In the genomic region with DNA sequence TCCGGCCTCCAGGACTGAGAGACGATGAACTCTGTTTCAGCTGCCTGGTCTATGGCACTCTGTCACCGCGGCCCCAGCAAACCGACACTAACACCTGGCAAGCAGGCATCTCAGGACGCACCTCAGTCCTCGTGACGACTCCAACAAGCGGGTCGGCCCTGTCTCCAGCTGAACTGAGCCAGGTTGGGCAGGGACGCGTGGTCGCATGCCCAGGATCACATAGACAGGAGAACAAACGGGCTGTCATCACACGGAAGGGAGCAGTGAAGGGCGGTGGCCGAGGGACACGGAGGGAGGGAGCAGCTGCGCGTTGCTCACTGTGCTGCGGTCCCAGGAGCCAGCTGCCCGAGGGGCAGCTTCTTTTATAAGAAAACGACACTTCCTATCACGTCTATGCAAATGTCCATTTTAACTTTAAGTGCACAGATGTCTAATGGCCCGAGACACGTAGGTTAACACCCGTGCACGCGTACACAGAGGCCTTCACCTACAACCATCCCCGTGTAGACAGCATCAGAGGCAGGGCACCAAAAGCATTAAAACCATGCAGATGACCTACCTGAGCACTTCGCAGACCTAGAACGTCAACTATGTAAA, we compare ENCODE assay signal across 16 cellular contexts. TPM values are rescaled to one million over a fixed set of nuclear protein-coding genes. Genes with fewer than 3 reads are reported as not detected.
DNase-seq lines count a peak whose midpoint lies in the region; ATAC-seq, FAIRE-seq and TF ChIP-seq lines count a peak whose summit lies in the region.
"Had no signal": no experiment of that assay in that cellular context is flagged by ENCODE, and none has a peak within 500 bp of the region (broad histone marks: within the 10 kb centered on the region; RNA-seq: fewer than 3 reads in every experiment).

No MANE protein-coding gene starts in this region.

- no peaks in the 10 kb centered on the region for H3K9me3 ChIP-seq in HepG2 (ENCODE audit: low read length)
- no peaks in the 10 kb centered on the region for H3K9me3 ChIP-seq in right lobe of liver
- no peaks in the 10 kb centered on the region for H3K9me3 ChIP-seq in tibial artery
- H3K9me3 ChIP-seq: sigmoid colon had no signal

- DNase-seq in HepG2 (ENCODE audit: low spot score) = no peak
- no peak for DNase-seq in right lobe of liver
- no peak for DNase-seq in naive B cell
- no peak for DNase-seq in ecto neural progenitor cell (ENCODE audit: low spot score)
- no peak for DNase-seq in stimulated activated naive B cell treated with anti-CD40 and anti-IgM and Interleukin-4, amounts not matched to agents 10 μg/mL and 1 μg/mL and 100 μg/mL, for 72 hours
- DNase-seq in medulla oblongata (ENCODE audit: extremely low spot score) = no peak
- DNase-seq in tibial artery = no peak
- DNase-seq: activated naive CD8-positive, alpha-beta T cell treated with anti-CD3 and anti-CD28 coated beads, Interleukin-2, amount 10 ng/mL, durations not matched to agents 7 days and 5 days; NCI-H2029 treated with DMSO at 0.1 percent for 48 hours; NCI-H82; nephron progenitor cell; SHP77 treated with DMSO at 0.1 percent for 48 hours; sigmoid colon had no signal

- in situ Hi-C loops in HepG2 (cut with HindIII; ENCODE audit: extremely low pct_ligation_motif_present, low pct_unique_long_range_greater_than_20kb) = no loop called here

- no peaks in the 10 kb centered on the region for H3K9me3 Mint-ChIP-seq in naive B cell
- no peaks in the 10 kb centered on the region for H3K9me3 Mint-ChIP-seq in stimulated activated naive B cell treated with anti-CD40 and anti-IgM and Interleukin-4, amounts not matched to agents 10 μg/mL and 1 μg/mL and 100 μg/mL, for 72 hours
- H3K9me3 Mint-ChIP-seq: activated naive CD8-positive, alpha-beta T cell treated with anti-CD3 and anti-CD28 coated beads, Interleukin-2, amount 10 ng/mL, durations not matched to agents 7 days and 5 days; nephron progenitor cell had no signal

- TF ChIP-seq POLR2A in HepG2 (IDR thresholded peaks at IDR 0.05; ENCODE audit: insufficient read depth in 1 of 2, low read depth in 2 of 2, low read length in 2 of 2) = no peak
- no peak for TF ChIP-seq POLR2A in right lobe of liver (IDR thresholded peaks at IDR 0.05)

- peaks cover 18% of the 10 kb centered on the region for H4K20me1 ChIP-seq in HepG2 (ENCODE audit: insufficient read depth, low read length)

- H3K9ac ChIP-seq in HepG2 (ENCODE audit: insufficient read depth, low read depth, low read length) = no peak overlapping the region

- peak overlapping the region in 1 of 8 donors; percentile 22 for H3K4me3 Mint-ChIP-seq in naive B cell
- H3K4me3 Mint-ChIP-seq in stimulated activated naive B cell treated with anti-CD40 and anti-IgM and Interleukin-4, amounts not matched to agents 10 μg/mL and 1 μg/mL and 100 μg/mL, for 72 hours = no peak overlapping the region
- H3K4me3 Mint-ChIP-seq: activated naive CD8-positive, alpha-beta T cell treated with anti-CD3 and anti-CD28 coated beads, Interleukin-2, amount 10 ng/mL, durations not matched to agents 7 days and 5 days; nephron progenitor cell had no signal

- H3K27ac Mint-ChIP-seq in naive B cell = peak overlapping the region in 4 of 6 donors; percentile 10 to 94 (median 76)
- no peak overlapping the region for H3K27ac Mint-ChIP-seq in stimulated activated naive B cell treated with anti-CD40 and anti-IgM and Interleukin-4, amounts not matched to agents 10 μg/mL and 1 μg/mL and 100 μg/mL, for 72 hours
- H3K27ac Mint-ChIP-seq: activated naive CD8-positive, alpha-beta T cell treated with anti-CD3 and anti-CD28 coated beads, Interleukin-2, amount 10 ng/mL, durations not matched to agents 7 days and 5 days; nephron progenitor cell had no signal

- 96% methylated on average over 21 of the region's 32 CpGs for WGBS in HepG2 (ENCODE audit: low lambda C conversion rate)
- WGBS in right lobe of liver (ENCODE audit: insufficient coverage, low coverage, low lambda C conversion rate, missing lambda C conversion rate) = 94% methylated on average over 19 of the region's 32 CpGs

- H3K27me3 Mint-ChIP-seq in naive B cell = no peaks in the 10 kb centered on the region
- H3K27me3 Mint-ChIP-seq in stimulated activated naive B cell treated with anti-CD40 and anti-IgM and Interleukin-4, amounts not matched to agents 10 μg/mL and 1 μg/mL and 100 μg/mL, for 72 hours = no peaks in the 10 kb centered on the region
- H3K27me3 Mint-ChIP-seq: activated naive CD8-positive, alpha-beta T cell treated with anti-CD3 and anti-CD28 coated beads, Interleukin-2, amount 10 ng/mL, durations not matched to agents 7 days and 5 days had no signal

- TF ChIP-seq CTCF in HepG2 (CRISPR knock-in tag; IDR thresholded peaks at IDR 0.05) (no peak), right lobe of liver (IDR thresholded peaks at IDR 0.05) (no peak), tibial artery (IDR thresholded peaks at IDR 0.05) (no peak)

- H3K79me2 ChIP-seq in HepG2 (ENCODE audit: insufficient read depth, low read length) = peaks cover 83% of the 10 kb centered on the region

- POLR2A ChIA-PET in HepG2 (lab: Yijun Ruan, JAX) = no interaction called here

- FAIRE-seq in HepG2 (lab: Jason Lieb, UNC) = no peak
- FAIRE-seq: TTC549 had no signal

- no peak overlapping the region for H3K4me2 ChIP-seq in HepG2 (ENCODE audit: low read depth, low read length)

- H3K36me3 ChIP-seq in HepG2 (replicated peaks in 1 of 2; ENCODE audit: control insufficient read depth in 1 of 2, insufficient read depth in 2 of 2, low read length in 2 of 2) (peaks cover 4 to 14% of the 10 kb centered on the region in 2 experiments; a peak in 4 of 5 replicates), right lobe of liver (no peaks in the 10 kb centered on the region), tibial artery (peaks cover 0 to 26% (median 4%) of the 10 kb centered on the region in 3 donors)
- H3K36me3 ChIP-seq: sigmoid colon had no signal

- H3K4me3 ChIP-seq in HepG2 (replicated peaks in 1 of 3; ENCODE audit: insufficient read depth in 1 of 3, low read depth in 2 of 3, low read length in 3 of 3) (no peak overlapping the region), right lobe of liver (no peak overlapping the region), tibial artery (no peak overlapping the region)
- H3K4me3 ChIP-seq: sigmoid colon had no signal

- H3K27ac ChIP-seq in HepG2 (ENCODE audit: extremely low read length, insufficient read depth, low read length) (no peak overlapping the region), right lobe of liver (no peak overlapping the region), cingulate gyrus (ENCODE audit: low read depth, low read length) (peak overlapping the region; percentile 67), tibial artery (no peak overlapping the region)

- peaks cover 31% of the 10 kb centered on the region for H3K4me1 ChIP-seq in HepG2 (ENCODE audit: insufficient read depth, low read length)
- peaks cover 0 to 21% (median 8%) of the 10 kb centered on the region in 4 donors for H3K4me1 ChIP-seq in right lobe of liver
- peaks cover 0 to 29% (median 8%) of the 10 kb centered on the region in 4 donors for H3K4me1 ChIP-seq in tibial artery

- no peaks in the 10 kb centered on the region for H3K27me3 ChIP-seq in HepG2 (ENCODE audit: control insufficient read depth in 1 of 2, insufficient read depth in 2 of 2, low read length in 2 of 2)
- H3K27me3 ChIP-seq in right lobe of liver = no peaks in the 10 kb centered on the region
- no peaks in the 10 kb centered on the region for H3K27me3 ChIP-seq in tibial artery
- H3K27me3 ChIP-seq: sigmoid colon had no signal

- peaks cover 20 to 41% (median 29%) of the 10 kb centered on the region in 3 donors for H3K4me1 Mint-ChIP-seq in naive B cell
- H3K4me1 Mint-ChIP-seq in stimulated activated naive B cell treated with anti-CD40 and anti-IgM and Interleukin-4, amounts not matched to agents 10 μg/mL and 1 μg/mL and 100 μg/mL, for 72 hours = peaks cover 34 to 62% of the 10 kb centered on the region in 2 donors

- no peak for ATAC-seq in HepG2
- no peak for ATAC-seq in right lobe of liver
- ATAC-seq in naive B cell (ENCODE audit: low read depth in 2 of 2) = peak in 1 of 2 donors; percentile 59
- no peak for ATAC-seq in stimulated activated naive B cell treated with anti-CD40 and anti-IgM and Interleukin-4, amounts not matched to agents 10 μg/mL and 1 μg/mL and 100 μg/mL, for 72 hours (replicated peaks)
- ATAC-seq: HCT116 had no signal

- intact Hi-C loops in HepG2 (cut with micrococcal nuclease; ENCODE audit: unreplicated experiment) (no loop called here), right lobe of liver (cut with DNase I) (no loop called here), tibial artery (cut with DNase I; ENCODE audit: low total_unique reads) (no loop called here)

- TF ChIP-seq EP300 in HepG2 (IDR thresholded peaks at IDR 0.05; ENCODE audit: low read depth in 2 of 2, low read length in 2 of 2) = no peak
- TF ChIP-seq EP300 in HepG2 (CRISPR knock-in tag; IDR thresholded peaks at IDR 0.05; ENCODE audit: borderline replicate concordance) = no peak

- BruUV-seq in HepG2 (replicated peaks; lab: Mats Ljungman, UMichigan) = no TSS peak

- CTCF ChIA-PET in HepG2 (lab: Yijun Ruan, JAX; ENCODE audit: low intra/inter-chr PET ratio, low total read pairs) = no interaction called here

- no peak for TF ChIP-seq RAD21 in HepG2 (CRISPR knock-in tag; IDR thresholded peaks at IDR 0.05)

- H3K36me3 Mint-ChIP-seq in naive B cell = no peaks in the 10 kb centered on the region
- peaks cover 18 to 47% of the 10 kb centered on the region in 2 donors for H3K36me3 Mint-ChIP-seq in stimulated activated naive B cell treated with anti-CD40 and anti-IgM and Interleukin-4, amounts not matched to agents 10 μg/mL and 1 μg/mL and 100 μg/mL, for 72 hours

- no peak overlapping the region for H2AFZ ChIP-seq in HepG2 (ENCODE audit: low read length)

RNA-seq across cellular contexts. Expression of a gene that starts 8.9 kb away (rescaled TPM):
- total RNA-seq in HepG2 (2016; rRNA removed; fragmentation: Illumina TruSeq; extraction: Trizol) = 47.4 and 47.5 TPM in 2 replicates
- 15.4 and 15.7 TPM in 2 replicates for total RNA-seq in HepG2 (2016; cell fraction: cytosol; rRNA removed; fragmentation: Illumina TruSeq; extraction: Trizol; ENCODE audit: low read depth)
- total RNA-seq in HepG2 (2016; cell fraction: insoluble cytoplasmic fraction; rRNA removed; fragmentation: Illumina TruSeq; extraction: Trizol) = 38.4 and 51.3 TPM in 2 replicates
- 36.5 and 39.1 TPM in 2 replicates for total RNA-seq in HepG2 (2016; cell fraction: membrane; rRNA removed; fragmentation: Illumina TruSeq; extraction: Trizol)
- 22.7 and 29.7 TPM in 2 replicates for total RNA-seq in HepG2 (2016; cell fraction: nucleus; rRNA removed; fragmentation: Illumina TruSeq; extraction: Trizol)
- 43.0 and 43.9 TPM in 2 replicates for polyA plus RNA-seq in HepG2 (2011; rRNA removed)
- 36.5 and 53.7 TPM in 2 replicates for polyA plus RNA-seq in HepG2 (2011; cell fraction: cytosol; rRNA removed)
- polyA plus RNA-seq in HepG2 (2011; cell fraction: nucleus; rRNA removed) = 91.7 and 100.0 TPM in 2 replicates
- polyA plus RNA-seq in HepG2 (2012) = 31.5 and 46.4 TPM in 2 replicates
- 19.4 and 21.9 TPM in 2 replicates for polyA plus RNA-seq in HepG2 (2016; cell fraction: cytosol; fragmentation: Illumina TruSeq; extraction: Trizol; ENCODE audit: low read depth)
- 59.1 and 69.1 TPM in 2 replicates for polyA plus RNA-seq in HepG2 (2016; cell fraction: insoluble cytoplasmic fraction; fragmentation: Illumina TruSeq; extraction: Trizol; ENCODE audit: low read depth)
- 43.4 and 44.2 TPM in 2 replicates for polyA plus RNA-seq in HepG2 (2016; cell fraction: membrane; fragmentation: Illumina TruSeq; extraction: Trizol; ENCODE audit: low read depth)
- 75.8 and 78.8 TPM in 2 replicates for polyA plus RNA-seq in HepG2 (2016; cell fraction: nucleus; fragmentation: Illumina TruSeq; extraction: Trizol; ENCODE audit: insufficient read depth, low read depth)
- polyA minus RNA-seq in HepG2 (2011; rRNA and poly(A)+ RNA removed; ENCODE audit: low replicate concordance) = 33.4 and 37.8 TPM in 2 replicates
- polyA minus RNA-seq in HepG2 (2011; cell fraction: cytosol; rRNA and poly(A)+ RNA removed) = 21.6 and 25.4 TPM in 2 replicates
- polyA minus RNA-seq in HepG2 (2011; cell fraction: nucleus; rRNA and poly(A)+ RNA removed) = 12.1 and 13.1 TPM in 2 replicates
- total RNA-seq in right lobe of liver = 10 to 100 TPM; 21.5 to 41.7 (median 23.7) TPM
- 10 to 100 TPM; 18.6 to 38.7 (median 26.3) TPM for polyA plus RNA-seq in naive B cell (ENCODE audit: low read depth in 6 of 6)

RNA-seq across cellular contexts. Expression of a gene that starts 11.1 kb away (rescaled TPM):
- total RNA-seq in HepG2 (2016; rRNA removed; fragmentation: Illumina TruSeq; extraction: Trizol) (98.1 and 116 TPM in 2 replicates), right lobe of liver (10 to 100 TPM; 25.5 to 61.8 (median 33.0) TPM)
- 12.3 and 13.1 TPM in 2 replicates for total RNA-seq in HepG2 (2016; cell fraction: cytosol; rRNA removed; fragmentation: Illumina TruSeq; extraction: Trizol; ENCODE audit: low read depth)
- 83.9 and 120 TPM in 2 replicates for total RNA-seq in HepG2 (2016; cell fraction: insoluble cytoplasmic fraction; rRNA removed; fragmentation: Illumina TruSeq; extraction: Trizol)
- 35.7 and 37.5 TPM in 2 replicates for total RNA-seq in HepG2 (2016; cell fraction: membrane; rRNA removed; fragmentation: Illumina TruSeq; extraction: Trizol)
- 71.2 and 83.7 TPM in 2 replicates for total RNA-seq in HepG2 (2016; cell fraction: nucleus; rRNA removed; fragmentation: Illumina TruSeq; extraction: Trizol)
- polyA plus RNA-seq in HepG2 (2011; rRNA removed) (74.4 and 81.4 TPM in 2 replicates), naive B cell (ENCODE audit: low read depth in 6 of 6) (10 to 100 TPM; 22.4 to 42.2 (median 38.5) TPM)
- polyA plus RNA-seq in HepG2 (2011; cell fraction: cytosol; rRNA removed) = 50.2 and 88.6 TPM in 2 replicates
- 183 and 242 TPM in 2 replicates for polyA plus RNA-seq in HepG2 (2011; cell fraction: nucleus; rRNA removed)
- 41.9 and 45.1 TPM in 2 replicates for polyA plus RNA-seq in HepG2 (2012)
- 9.6 TPM in 2 replicates for polyA plus RNA-seq in HepG2 (2016; cell fraction: cytosol; fragmentation: Illumina TruSeq; extraction: Trizol; ENCODE audit: low read depth)
- polyA plus RNA-seq in HepG2 (2016; cell fraction: insoluble cytoplasmic fraction; fragmentation: Illumina TruSeq; extraction: Trizol; ENCODE audit: low read depth) = 69.9 and 92.7 TPM in 2 replicates
- 20.1 and 20.4 TPM in 2 replicates for polyA plus RNA-seq in HepG2 (2016; cell fraction: membrane; fragmentation: Illumina TruSeq; extraction: Trizol; ENCODE audit: low read depth)
- polyA plus RNA-seq in HepG2 (2016; cell fraction: nucleus; fragmentation: Illumina TruSeq; extraction: Trizol; ENCODE audit: insufficient read depth, low read depth) = 159 and 175 TPM in 2 replicates
- 118 and 211 TPM in 2 replicates for polyA minus RNA-seq in HepG2 (2011; rRNA and poly(A)+ RNA removed; ENCODE audit: low replicate concordance)
- 39.9 and 51.4 TPM in 2 replicates for polyA minus RNA-seq in HepG2 (2011; cell fraction: cytosol; rRNA and poly(A)+ RNA removed)
- polyA minus RNA-seq in HepG2 (2011; cell fraction: nucleus; rRNA and poly(A)+ RNA removed) = 26.3 and 32.6 TPM in 2 replicates

RNA-seq across cellular contexts. Expression of a gene that starts 34.4 kb away (rescaled TPM):
- total RNA-seq in HepG2 (2016; rRNA removed; fragmentation: Illumina TruSeq; extraction: Trizol) (25.0 and 41.6 TPM in 2 replicates), right lobe of liver (10 to 100 TPM; 13.5 to 29.5 (median 19.6) TPM)
- total RNA-seq in HepG2 (2016; cell fraction: cytosol; rRNA removed; fragmentation: Illumina TruSeq; extraction: Trizol; ENCODE audit: low read depth) = 28.6 and 43.2 TPM in 2 replicates
- total RNA-seq in HepG2 (2016; cell fraction: insoluble cytoplasmic fraction; rRNA removed; fragmentation: Illumina TruSeq; extraction: Trizol) = 19.6 and 44.5 TPM in 2 replicates
- total RNA-seq in HepG2 (2016; cell fraction: membrane; rRNA removed; fragmentation: Illumina TruSeq; extraction: Trizol) = 45.1 and 60.0 TPM in 2 replicates
- total RNA-seq in HepG2 (2016; cell fraction: nucleus; rRNA removed; fragmentation: Illumina TruSeq; extraction: Trizol) = 30.3 and 32.7 TPM in 2 replicates
- polyA plus RNA-seq in HepG2 (2011; rRNA removed) (33.6 and 34.2 TPM in 2 replicates), naive B cell (ENCODE audit: low read depth in 6 of 6) (10 to 100 TPM; 56.2 to 88.7 (median 60.5) TPM)
- 39.9 and 48.2 TPM in 2 replicates for polyA plus RNA-seq in HepG2 (2011; cell fraction: cytosol; rRNA removed)
- polyA plus RNA-seq in HepG2 (2011; cell fraction: nucleus; rRNA removed) = 22.1 and 24.0 TPM in 2 replicates
- 18.4 and 30.9 TPM in 2 replicates for polyA plus RNA-seq in HepG2 (2012)
- polyA plus RNA-seq in HepG2 (2016; cell fraction: cytosol; fragmentation: Illumina TruSeq; extraction: Trizol; ENCODE audit: low read depth) = 41.4 and 52.9 TPM in 2 replicates
- 27.9 and 37.1 TPM in 2 replicates for polyA plus RNA-seq in HepG2 (2016; cell fraction: insoluble cytoplasmic fraction; fragmentation: Illumina TruSeq; extraction: Trizol; ENCODE audit: low read depth)
- 50.5 and 57.8 TPM in 2 replicates for polyA plus RNA-seq in HepG2 (2016; cell fraction: membrane; fragmentation: Illumina TruSeq; extraction: Trizol; ENCODE audit: low read depth)
- polyA plus RNA-seq in HepG2 (2016; cell fraction: nucleus; fragmentation: Illumina TruSeq; extraction: Trizol; ENCODE audit: insufficient read depth, low read depth) = 65.1 and 70.7 TPM in 2 replicates
- 38.4 and 71.1 TPM in 2 replicates for polyA minus RNA-seq in HepG2 (2011; rRNA and poly(A)+ RNA removed; ENCODE audit: low replicate concordance)
- 13.8 and 15.1 TPM in 2 replicates for polyA minus RNA-seq in HepG2 (2011; cell fraction: cytosol; rRNA and poly(A)+ RNA removed)
- polyA minus RNA-seq in HepG2 (2011; cell fraction: nucleus; rRNA and poly(A)+ RNA removed) = 8.5 and 9.3 TPM in 2 replicates

RNA-seq across cellular contexts. Expression of a gene that starts 45.5 kb away (rescaled TPM):
- total RNA-seq in HepG2 (2016; rRNA removed; fragmentation: Illumina TruSeq; extraction: Trizol) = 2.7 and 3.0 TPM in 2 replicates
- 0.88 and 1.3 TPM in 2 replicates for total RNA-seq in HepG2 (2016; cell fraction: cytosol; rRNA removed; fragmentation: Illumina TruSeq; extraction: Trizol; ENCODE audit: low read depth)
- total RNA-seq in HepG2 (2016; cell fraction: insoluble cytoplasmic fraction; rRNA removed; fragmentation: Illumina TruSeq; extraction: Trizol) = 2.8 and 2.9 TPM in 2 replicates
- 2.2 and 2.7 TPM in 2 replicates for total RNA-seq in HepG2 (2016; cell fraction: membrane; rRNA removed; fragmentation: Illumina TruSeq; extraction: Trizol)
- 2.4 and 2.6 TPM in 2 replicates for total RNA-seq in HepG2 (2016; cell fraction: nucleus; rRNA removed; fragmentation: Illumina TruSeq; extraction: Trizol)
- polyA plus RNA-seq in HepG2 (2011; rRNA removed) = 2.2 and 2.4 TPM in 2 replicates
- polyA plus RNA-seq in HepG2 (2011; cell fraction: cytosol; rRNA removed) = 1.0 and 1.8 TPM in 2 replicates
- 2.7 and 4.3 TPM in 2 replicates for polyA plus RNA-seq in HepG2 (2011; cell fraction: nucleus; rRNA removed)
- 2.4 and 2.5 TPM in 2 replicates for polyA plus RNA-seq in HepG2 (2012)
- polyA plus RNA-seq in HepG2 (2016; cell fraction: cytosol; fragmentation: Illumina TruSeq; extraction: Trizol; ENCODE audit: low read depth) = 0.44 and 0.53 TPM in 2 replicates
- polyA plus RNA-seq in HepG2 (2016; cell fraction: insoluble cytoplasmic fraction; fragmentation: Illumina TruSeq; extraction: Trizol; ENCODE audit: low read depth) = 1.6 and 1.8 TPM in 2 replicates
- 1.1 and 1.3 TPM in 2 replicates for polyA plus RNA-seq in HepG2 (2016; cell fraction: membrane; fragmentation: Illumina TruSeq; extraction: Trizol; ENCODE audit: low read depth)
- polyA plus RNA-seq in HepG2 (2016; cell fraction: nucleus; fragmentation: Illumina TruSeq; extraction: Trizol; ENCODE audit: insufficient read depth, low read depth) = 4.4 and 5.6 TPM in 2 replicates
- polyA minus RNA-seq in HepG2 (2011; rRNA and poly(A)+ RNA removed; ENCODE audit: low replicate concordance) = 1.1 and 2.6 TPM in 2 replicates
- 1.5 and 1.6 TPM in 2 replicates for polyA minus RNA-seq in HepG2 (2011; cell fraction: cytosol; rRNA and poly(A)+ RNA removed)
- 1.8 and 2.6 TPM in 2 replicates for polyA minus RNA-seq in HepG2 (2011; cell fraction: nucleus; rRNA and poly(A)+ RNA removed)
- 1 to 10 TPM; 1.4 to 2.5 (median 1.9) TPM for total RNA-seq in right lobe of liver
- polyA plus RNA-seq in naive B cell (ENCODE audit: low read depth in 6 of 6) = 1 to 10 TPM in 5 of 6 donors, under 1 TPM in 1; 0.70 to 6.3 (median 3.0) TPM

RNA-seq across cellular contexts. Expression of a gene that starts 53.0 kb away (rescaled TPM):
- total RNA-seq in HepG2 (2016; rRNA removed; fragmentation: Illumina TruSeq; extraction: Trizol) = 0.97 and 1.2 TPM in 2 replicates
- 0.61 and 0.62 TPM in 2 replicates for total RNA-seq in HepG2 (2016; cell fraction: cytosol; rRNA removed; fragmentation: Illumina TruSeq; extraction: Trizol; ENCODE audit: low read depth)
- 1.0 and 1.1 TPM in 2 replicates for total RNA-seq in HepG2 (2016; cell fraction: insoluble cytoplasmic fraction; rRNA removed; fragmentation: Illumina TruSeq; extraction: Trizol)
- 1.3 and 1.6 TPM in 2 replicates for total RNA-seq in HepG2 (2016; cell fraction: membrane; rRNA removed; fragmentation: Illumina TruSeq; extraction: Trizol)
- total RNA-seq in HepG2 (2016; cell fraction: nucleus; rRNA removed; fragmentation: Illumina TruSeq; extraction: Trizol) = 0.56 and 0.94 TPM in 2 replicates
- 1.8 and 2.9 TPM in 2 replicates for polyA plus RNA-seq in HepG2 (2011; rRNA removed)
- polyA plus RNA-seq in HepG2 (2011; cell fraction: cytosol; rRNA removed) = 1.7 and 2.2 TPM in 2 replicates
- polyA plus RNA-seq in HepG2 (2011; cell fraction: nucleus; rRNA removed) = 2.6 and 3.2 TPM in 2 replicates
- polyA plus RNA-seq in HepG2 (2012) = 1.3 and 1.7 TPM in 2 replicates
- polyA plus RNA-seq in HepG2 (2016; cell fraction: cytosol; fragmentation: Illumina TruSeq; extraction: Trizol; ENCODE audit: low read depth) = 0.97 and 1.5 TPM in 2 replicates
- 1.7 and 2.5 TPM in 2 replicates for polyA plus RNA-seq in HepG2 (2016; cell fraction: insoluble cytoplasmic fraction; fragmentation: Illumina TruSeq; extraction: Trizol; ENCODE audit: low read depth)
- polyA plus RNA-seq in HepG2 (2016; cell fraction: membrane; fragmentation: Illumina TruSeq; extraction: Trizol; ENCODE audit: low read depth) = 1.8 and 1.9 TPM in 2 replicates
- 1.9 and 2.0 TPM in 2 replicates for polyA plus RNA-seq in HepG2 (2016; cell fraction: nucleus; fragmentation: Illumina TruSeq; extraction: Trizol; ENCODE audit: insufficient read depth, low read depth)
- polyA minus RNA-seq in HepG2 (2011; rRNA and poly(A)+ RNA removed; ENCODE audit: low replicate concordance) = 0.35 and 2.3 TPM in 2 replicates
- polyA minus RNA-seq in HepG2 (2011; cell fraction: cytosol; rRNA and poly(A)+ RNA removed) = 1.7 and 1.8 TPM in 2 replicates
- polyA minus RNA-seq in HepG2 (2011; cell fraction: nucleus; rRNA and poly(A)+ RNA removed) = 0.64 and 0.75 TPM in 2 replicates
- total RNA-seq in right lobe of liver = 1 to 10 TPM in 1 of 6 experiments, under 1 TPM in 1, not detected in 4; 0.19 to 1.6 TPM
- 1 to 10 TPM in 5 of 6 donors, under 1 TPM in 1; 0.92 to 2.7 (median 1.5) TPM for polyA plus RNA-seq in naive B cell (ENCODE audit: low read depth in 6 of 6)
- total RNA-seq: activated naive CD8-positive, alpha-beta T cell treated with anti-CD3 and anti-CD28 coated beads, Interleukin-2, amount 10 ng/mL, durations not matched to agents 7 days and 5 days had no signal
